In the genomic region with DNA sequence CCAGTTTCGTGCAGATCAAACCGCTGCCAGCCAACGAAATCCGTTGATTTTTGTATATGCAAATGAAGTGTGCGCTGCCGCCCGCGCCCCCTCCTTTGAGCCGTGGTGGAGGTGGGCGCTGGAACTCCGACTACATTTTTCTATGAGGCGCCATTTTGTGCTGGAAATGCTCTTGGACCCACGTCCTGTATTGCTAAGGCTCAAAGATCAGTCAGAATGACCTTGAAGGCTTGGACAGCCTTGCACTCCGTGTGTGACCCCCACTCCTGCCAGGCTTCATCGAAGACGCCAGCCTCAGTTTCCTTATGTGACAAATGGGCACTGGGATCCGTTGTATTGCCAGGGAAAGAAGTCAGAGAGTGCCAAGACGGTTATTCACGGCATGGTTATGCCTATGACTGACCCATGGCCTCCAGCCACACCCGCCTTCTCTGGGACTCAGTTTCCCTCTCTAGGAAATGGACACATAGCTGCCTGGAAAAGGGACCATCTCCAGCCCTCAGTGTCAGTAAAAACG, we compare ENCODE assay signal across 1 cellular context.
TF ChIP-seq lines count a peak whose summit lies in the region.

No MANE protein-coding gene starts in this region.

TF ChIP-seq in K562, 482 proteins besides CTCF, POLR2A, EP300 and RAD21 (continued from another document and continues in another):
- TF ChIP-seq, protein P1, sequence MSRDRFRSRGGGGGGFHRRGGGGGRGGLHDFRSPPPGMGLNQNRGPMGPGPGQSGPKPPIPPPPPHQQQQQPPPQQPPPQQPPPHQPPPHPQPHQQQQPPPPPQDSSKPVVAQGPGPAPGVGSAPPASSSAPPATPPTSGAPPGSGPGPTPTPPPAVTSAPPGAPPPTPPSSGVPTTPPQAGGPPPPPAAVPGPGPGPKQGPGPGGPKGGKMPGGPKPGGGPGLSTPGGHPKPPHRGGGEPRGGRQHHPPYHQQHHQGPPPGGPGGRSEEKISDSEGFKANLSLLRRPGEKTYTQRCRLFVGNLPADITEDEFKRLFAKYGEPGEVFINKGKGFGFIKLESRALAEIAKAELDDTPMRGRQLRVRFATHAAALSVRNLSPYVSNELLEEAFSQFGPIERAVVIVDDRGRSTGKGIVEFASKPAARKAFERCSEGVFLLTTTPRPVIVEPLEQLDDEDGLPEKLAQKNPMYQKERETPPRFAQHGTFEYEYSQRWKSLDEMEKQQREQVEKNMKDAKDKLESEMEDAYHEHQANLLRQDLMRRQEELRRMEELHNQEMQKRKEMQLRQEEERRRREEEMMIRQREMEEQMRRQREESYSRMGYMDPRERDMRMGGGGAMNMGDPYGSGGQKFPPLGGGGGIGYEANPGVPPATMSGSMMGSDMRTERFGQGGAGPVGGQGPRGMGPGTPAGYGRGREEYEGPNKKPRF (IDR thresholded peaks at IDR 0.05; ENCODE audit: low read depth, low read length): no peak
- TF ChIP-seq, protein P2, sequence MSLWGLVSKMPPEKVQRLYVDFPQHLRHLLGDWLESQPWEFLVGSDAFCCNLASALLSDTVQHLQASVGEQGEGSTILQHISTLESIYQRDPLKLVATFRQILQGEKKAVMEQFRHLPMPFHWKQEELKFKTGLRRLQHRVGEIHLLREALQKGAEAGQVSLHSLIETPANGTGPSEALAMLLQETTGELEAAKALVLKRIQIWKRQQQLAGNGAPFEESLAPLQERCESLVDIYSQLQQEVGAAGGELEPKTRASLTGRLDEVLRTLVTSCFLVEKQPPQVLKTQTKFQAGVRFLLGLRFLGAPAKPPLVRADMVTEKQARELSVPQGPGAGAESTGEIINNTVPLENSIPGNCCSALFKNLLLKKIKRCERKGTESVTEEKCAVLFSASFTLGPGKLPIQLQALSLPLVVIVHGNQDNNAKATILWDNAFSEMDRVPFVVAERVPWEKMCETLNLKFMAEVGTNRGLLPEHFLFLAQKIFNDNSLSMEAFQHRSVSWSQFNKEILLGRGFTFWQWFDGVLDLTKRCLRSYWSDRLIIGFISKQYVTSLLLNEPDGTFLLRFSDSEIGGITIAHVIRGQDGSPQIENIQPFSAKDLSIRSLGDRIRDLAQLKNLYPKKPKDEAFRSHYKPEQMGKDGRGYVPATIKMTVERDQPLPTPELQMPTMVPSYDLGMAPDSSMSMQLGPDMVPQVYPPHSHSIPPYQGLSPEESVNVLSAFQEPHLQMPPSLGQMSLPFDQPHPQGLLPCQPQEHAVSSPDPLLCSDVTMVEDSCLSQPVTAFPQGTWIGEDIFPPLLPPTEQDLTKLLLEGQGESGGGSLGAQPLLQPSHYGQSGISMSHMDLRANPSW (CRISPR knock-in tag; IDR thresholded peaks at IDR 0.05): peak; percentile 52; the same call in 1 of the 2 replicates
- no peak; the same call in 1 of the 2 replicates for TF ChIP-seq ELF1 (tag; IDR thresholded peaks at IDR 0.05)
- TF ChIP-seq NCOA4 (IDR thresholded peaks at IDR 0.05; ENCODE audit: partially characterized antibody): peak; percentile 54
- no peak for TF ChIP-seq HOXB6 (CRISPR knock-in tag; IDR thresholded peaks at IDR 0.05; ENCODE audit: borderline replicate concordance)
- TF ChIP-seq, protein P3, sequence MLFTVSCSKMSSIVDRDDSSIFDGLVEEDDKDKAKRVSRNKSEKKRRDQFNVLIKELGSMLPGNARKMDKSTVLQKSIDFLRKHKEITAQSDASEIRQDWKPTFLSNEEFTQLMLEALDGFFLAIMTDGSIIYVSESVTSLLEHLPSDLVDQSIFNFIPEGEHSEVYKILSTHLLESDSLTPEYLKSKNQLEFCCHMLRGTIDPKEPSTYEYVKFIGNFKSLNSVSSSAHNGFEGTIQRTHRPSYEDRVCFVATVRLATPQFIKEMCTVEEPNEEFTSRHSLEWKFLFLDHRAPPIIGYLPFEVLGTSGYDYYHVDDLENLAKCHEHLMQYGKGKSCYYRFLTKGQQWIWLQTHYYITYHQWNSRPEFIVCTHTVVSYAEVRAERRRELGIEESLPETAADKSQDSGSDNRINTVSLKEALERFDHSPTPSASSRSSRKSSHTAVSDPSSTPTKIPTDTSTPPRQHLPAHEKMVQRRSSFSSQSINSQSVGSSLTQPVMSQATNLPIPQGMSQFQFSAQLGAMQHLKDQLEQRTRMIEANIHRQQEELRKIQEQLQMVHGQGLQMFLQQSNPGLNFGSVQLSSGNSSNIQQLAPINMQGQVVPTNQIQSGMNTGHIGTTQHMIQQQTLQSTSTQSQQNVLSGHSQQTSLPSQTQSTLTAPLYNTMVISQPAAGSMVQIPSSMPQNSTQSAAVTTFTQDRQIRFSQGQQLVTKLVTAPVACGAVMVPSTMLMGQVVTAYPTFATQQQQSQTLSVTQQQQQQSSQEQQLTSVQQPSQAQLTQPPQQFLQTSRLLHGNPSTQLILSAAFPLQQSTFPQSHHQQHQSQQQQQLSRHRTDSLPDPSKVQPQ (CRISPR knock-in tag; IDR thresholded peaks at IDR 0.05; ENCODE audit: borderline replicate concordance): no peak
- TF ChIP-seq, protein P4, sequence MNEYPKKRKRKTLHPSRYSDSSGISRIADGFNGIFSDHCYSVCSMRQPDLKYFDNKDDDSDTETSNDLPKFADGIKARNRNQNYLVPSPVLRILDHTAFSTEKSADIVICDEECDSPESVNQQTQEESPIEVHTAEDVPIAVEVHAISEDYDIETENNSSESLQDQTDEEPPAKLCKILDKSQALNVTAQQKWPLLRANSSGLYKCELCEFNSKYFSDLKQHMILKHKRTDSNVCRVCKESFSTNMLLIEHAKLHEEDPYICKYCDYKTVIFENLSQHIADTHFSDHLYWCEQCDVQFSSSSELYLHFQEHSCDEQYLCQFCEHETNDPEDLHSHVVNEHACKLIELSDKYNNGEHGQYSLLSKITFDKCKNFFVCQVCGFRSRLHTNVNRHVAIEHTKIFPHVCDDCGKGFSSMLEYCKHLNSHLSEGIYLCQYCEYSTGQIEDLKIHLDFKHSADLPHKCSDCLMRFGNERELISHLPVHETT (CRISPR knock-in tag; conservative IDR thresholded peaks at IDR 0.05 in 1 of 2, IDR thresholded peaks at IDR 0.05 in 1 of 2): peak in 1 of 2 experiments; percentile 57; a peak in 1 of 4 replicates
- TF ChIP-seq, protein P5, sequence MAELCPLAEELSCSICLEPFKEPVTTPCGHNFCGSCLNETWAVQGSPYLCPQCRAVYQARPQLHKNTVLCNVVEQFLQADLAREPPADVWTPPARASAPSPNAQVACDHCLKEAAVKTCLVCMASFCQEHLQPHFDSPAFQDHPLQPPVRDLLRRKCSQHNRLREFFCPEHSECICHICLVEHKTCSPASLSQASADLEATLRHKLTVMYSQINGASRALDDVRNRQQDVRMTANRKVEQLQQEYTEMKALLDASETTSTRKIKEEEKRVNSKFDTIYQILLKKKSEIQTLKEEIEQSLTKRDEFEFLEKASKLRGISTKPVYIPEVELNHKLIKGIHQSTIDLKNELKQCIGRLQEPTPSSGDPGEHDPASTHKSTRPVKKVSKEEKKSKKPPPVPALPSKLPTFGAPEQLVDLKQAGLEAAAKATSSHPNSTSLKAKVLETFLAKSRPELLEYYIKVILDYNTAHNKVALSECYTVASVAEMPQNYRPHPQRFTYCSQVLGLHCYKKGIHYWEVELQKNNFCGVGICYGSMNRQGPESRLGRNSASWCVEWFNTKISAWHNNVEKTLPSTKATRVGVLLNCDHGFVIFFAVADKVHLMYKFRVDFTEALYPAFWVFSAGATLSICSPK (IDR thresholded peaks at IDR 0.05; ENCODE audit: borderline replicate concordance): 0 out of 2 replicates have a peak, but pooled peaks have one; percentile 53
- peak; percentile 84 for TF ChIP-seq KAT8 (IDR thresholded peaks at IDR 0.05; ENCODE audit: low read depth)
- 0 out of 2 replicates have a peak, but pooled peaks have one; percentile 13 for TF ChIP-seq SMARCE1 (IDR thresholded peaks at IDR 0.05)
- TF ChIP-seq, protein P6, sequence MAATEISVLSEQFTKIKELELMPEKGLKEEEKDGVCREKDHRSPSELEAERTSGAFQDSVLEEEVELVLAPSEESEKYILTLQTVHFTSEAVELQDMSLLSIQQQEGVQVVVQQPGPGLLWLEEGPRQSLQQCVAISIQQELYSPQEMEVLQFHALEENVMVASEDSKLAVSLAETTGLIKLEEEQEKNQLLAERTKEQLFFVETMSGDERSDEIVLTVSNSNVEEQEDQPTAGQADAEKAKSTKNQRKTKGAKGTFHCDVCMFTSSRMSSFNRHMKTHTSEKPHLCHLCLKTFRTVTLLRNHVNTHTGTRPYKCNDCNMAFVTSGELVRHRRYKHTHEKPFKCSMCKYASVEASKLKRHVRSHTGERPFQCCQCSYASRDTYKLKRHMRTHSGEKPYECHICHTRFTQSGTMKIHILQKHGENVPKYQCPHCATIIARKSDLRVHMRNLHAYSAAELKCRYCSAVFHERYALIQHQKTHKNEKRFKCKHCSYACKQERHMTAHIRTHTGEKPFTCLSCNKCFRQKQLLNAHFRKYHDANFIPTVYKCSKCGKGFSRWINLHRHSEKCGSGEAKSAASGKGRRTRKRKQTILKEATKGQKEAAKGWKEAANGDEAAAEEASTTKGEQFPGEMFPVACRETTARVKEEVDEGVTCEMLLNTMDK (IDR thresholded peaks at IDR 0.05; ENCODE audit: borderline replicate concordance, insufficient read depth, low read depth, low read length, poor library complexity, severe bottlenecking): no peak
- peak; percentile 43; the same call in 1 of the 2 replicates for TF ChIP-seq PHF8 (IDR thresholded peaks at IDR 0.05; ENCODE audit: borderline replicate concordance, low read length)
- TF ChIP-seq, protein P7, sequence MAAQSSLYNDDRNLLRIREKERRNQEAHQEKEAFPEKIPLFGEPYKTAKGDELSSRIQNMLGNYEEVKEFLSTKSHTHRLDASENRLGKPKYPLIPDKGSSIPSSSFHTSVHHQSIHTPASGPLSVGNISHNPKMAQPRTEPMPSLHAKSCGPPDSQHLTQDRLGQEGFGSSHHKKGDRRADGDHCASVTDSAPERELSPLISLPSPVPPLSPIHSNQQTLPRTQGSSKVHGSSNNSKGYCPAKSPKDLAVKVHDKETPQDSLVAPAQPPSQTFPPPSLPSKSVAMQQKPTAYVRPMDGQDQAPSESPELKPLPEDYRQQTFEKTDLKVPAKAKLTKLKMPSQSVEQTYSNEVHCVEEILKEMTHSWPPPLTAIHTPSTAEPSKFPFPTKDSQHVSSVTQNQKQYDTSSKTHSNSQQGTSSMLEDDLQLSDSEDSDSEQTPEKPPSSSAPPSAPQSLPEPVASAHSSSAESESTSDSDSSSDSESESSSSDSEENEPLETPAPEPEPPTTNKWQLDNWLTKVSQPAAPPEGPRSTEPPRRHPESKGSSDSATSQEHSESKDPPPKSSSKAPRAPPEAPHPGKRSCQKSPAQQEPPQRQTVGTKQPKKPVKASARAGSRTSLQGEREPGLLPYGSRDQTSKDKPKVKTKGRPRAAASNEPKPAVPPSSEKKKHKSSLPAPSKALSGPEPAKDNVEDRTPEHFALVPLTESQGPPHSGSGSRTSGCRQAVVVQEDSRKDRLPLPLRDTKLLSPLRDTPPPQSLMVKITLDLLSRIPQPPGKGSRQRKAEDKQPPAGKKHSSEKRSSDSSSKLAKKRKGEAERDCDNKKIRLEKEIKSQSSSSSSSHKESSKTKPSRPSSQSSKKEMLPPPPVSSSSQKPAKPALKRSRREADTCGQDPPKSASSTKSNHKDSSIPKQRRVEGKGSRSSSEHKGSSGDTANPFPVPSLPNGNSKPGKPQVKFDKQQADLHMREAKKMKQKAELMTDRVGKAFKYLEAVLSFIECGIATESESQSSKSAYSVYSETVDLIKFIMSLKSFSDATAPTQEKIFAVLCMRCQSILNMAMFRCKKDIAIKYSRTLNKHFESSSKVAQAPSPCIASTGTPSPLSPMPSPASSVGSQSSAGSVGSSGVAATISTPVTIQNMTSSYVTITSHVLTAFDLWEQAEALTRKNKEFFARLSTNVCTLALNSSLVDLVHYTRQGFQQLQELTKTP (IDR thresholded peaks at IDR 0.05; ENCODE audit: low read depth in 1 of 2, partially characterized antibody in 2 of 2): no peak
- TF ChIP-seq ZNF263 (CRISPR knock-in tag; IDR thresholded peaks at IDR 0.05; ENCODE audit: borderline replicate concordance): no peak
- TF ChIP-seq POLR2B (IDR thresholded peaks at IDR 0.05; ENCODE audit: low read depth, partially characterized antibody): peak; percentile 38
- TF ChIP-seq, protein P8, sequence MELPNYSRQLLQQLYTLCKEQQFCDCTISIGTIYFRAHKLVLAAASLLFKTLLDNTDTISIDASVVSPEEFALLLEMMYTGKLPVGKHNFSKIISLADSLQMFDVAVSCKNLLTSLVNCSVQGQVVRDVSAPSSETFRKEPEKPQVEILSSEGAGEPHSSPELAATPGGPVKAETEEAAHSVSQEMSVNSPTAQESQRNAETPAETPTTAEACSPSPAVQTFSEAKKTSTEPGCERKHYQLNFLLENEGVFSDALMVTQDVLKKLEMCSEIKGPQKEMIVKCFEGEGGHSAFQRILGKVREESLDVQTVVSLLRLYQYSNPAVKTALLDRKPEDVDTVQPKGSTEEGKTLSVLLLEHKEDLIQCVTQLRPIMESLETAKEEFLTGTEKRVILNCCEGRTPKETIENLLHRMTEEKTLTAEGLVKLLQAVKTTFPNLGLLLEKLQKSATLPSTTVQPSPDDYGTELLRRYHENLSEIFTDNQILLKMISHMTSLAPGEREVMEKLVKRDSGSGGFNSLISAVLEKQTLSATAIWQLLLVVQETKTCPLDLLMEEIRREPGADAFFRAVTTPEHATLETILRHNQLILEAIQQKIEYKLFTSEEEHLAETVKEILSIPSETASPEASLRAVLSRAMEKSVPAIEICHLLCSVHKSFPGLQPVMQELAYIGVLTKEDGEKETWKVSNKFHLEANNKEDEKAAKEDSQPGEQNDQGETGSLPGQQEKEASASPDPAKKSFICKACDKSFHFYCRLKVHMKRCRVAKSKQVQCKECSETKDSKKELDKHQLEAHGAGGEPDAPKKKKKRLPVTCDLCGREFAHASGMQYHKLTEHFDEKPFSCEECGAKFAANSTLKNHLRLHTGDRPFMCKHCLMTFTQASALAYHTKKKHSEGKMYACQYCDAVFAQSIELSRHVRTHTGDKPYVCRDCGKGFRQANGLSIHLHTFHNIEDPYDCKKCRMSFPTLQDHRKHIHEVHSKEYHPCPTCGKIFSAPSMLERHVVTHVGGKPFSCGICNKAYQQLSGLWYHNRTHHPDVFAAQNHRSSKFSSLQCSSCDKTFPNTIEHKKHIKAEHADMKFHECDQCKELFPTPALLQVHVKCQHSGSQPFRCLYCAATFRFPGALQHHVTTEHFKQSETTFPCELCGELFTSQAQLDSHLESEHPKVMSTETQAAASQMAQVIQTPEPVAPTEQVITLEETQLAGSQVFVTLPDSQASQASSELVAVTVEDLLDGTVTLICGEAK (IDR thresholded peaks at IDR 0.05): peak; percentile 16; the same call in 1 of the 2 replicates
- TF ChIP-seq, protein P8 (CRISPR knock-in tag; IDR thresholded peaks at IDR 0.05): no peak
